In genomic region chr9:16676547-16676946, GRCh38 we compare ENCODE assay signal across 21 cellular contexts.
DNase-seq lines count a peak whose midpoint lies in the region; ATAC-seq, FAIRE-seq and TF ChIP-seq lines count a peak whose summit lies in the region.
"Had no signal": no experiment of that assay in that cellular context is flagged by ENCODE, and none has a peak within 500 bp of the region (broad histone marks: within the 10 kb centered on the region; RNA-seq: fewer than 3 reads in every experiment).

No MANE protein-coding gene starts in this region.

- intact Hi-C loops in CD14-positive monocyte (cut with micrococcal nuclease), result no loop called here

- H3K4me3 ChIP-seq in A549, result no peak overlapping the region
- H3K4me3 ChIP-seq: BLaER1 had no signal

- no peak for DNase-seq in A549 (ENCODE audit: low read depth in 1 of 2, low spot score in 1 of 2)
- no peak for DNase-seq in WTC11 (ENCODE audit: low spot score)
- DNase-seq in osteocyte (ENCODE audit: extremely low spot score, unreplicated experiment), result no peak
- no peak for DNase-seq in NCI-H1105 (lab: John Stamatoyannopoulos, UW)
- DNase-seq in CD14-positive monocyte (ENCODE audit: low spot score), result no peak
- no peak for DNase-seq in DMS 273 (lab: John Stamatoyannopoulos, UW; ENCODE audit: unreplicated experiment)
- DNase-seq: ACHN; BE2C; C1 segment of cervical spinal cord; Caco-2; Calu3; CD4-positive, alpha-beta T cell; CD8-positive, alpha-beta T cell; DMS 273 treated with DMSO at 0.1 percent for 48 hours; DMS79 treated with DMSO at 0.1 percent for 48 hours; GF-D8 had no signal

- TF ChIP-seq EP300 in A549 (IDR thresholded peaks at IDR 0.05), result no peak

- H3K27ac ChIP-seq in A549, result no peak overlapping the region
- H3K27ac ChIP-seq: 22Rv1, BLaER1 had no signal

- FAIRE-seq in A549 (lab: Jason Lieb, UNC) (peak; percentile 23), endometrium (lab: Jason Lieb, UNC) (peak; percentile 94)
- FAIRE-seq: D721Med, GM12891 had no signal

- 92% methylated on average over 4 of the region's 4 CpGs for WGBS in A549 (ENCODE audit: missing lambda C conversion rate)

- no peak for TF ChIP-seq RAD21 in A549 (conservative IDR thresholded peaks at IDR 0.05 in 1 of 2, IDR thresholded peaks at IDR 0.05 in 1 of 2)

- CTCF ChIA-PET in A549 (lab: Yijun Ruan, JAX), result interaction anchor here (1.7 kb wide), 1 partner anchor 10 kb away, joined by 5 read pairs; no protein-coding TSS in a partner anchor
- CTCF ChIA-PET in WTC11 (lab: Charles Lee), result no interaction called here

- TF ChIP-seq CTCF in A549 (IDR thresholded peaks at IDR 0.05) (no peak), WTC11 (IDR thresholded peaks at IDR 0.05) (no peak), osteocyte (IDR thresholded peaks at IDR 0.05) (no peak), CD14-positive monocyte (IDR thresholded peaks at IDR 0.05) (no peak)

- POLR2A ChIA-PET in A549 (lab: Yijun Ruan, JAX) (no interaction called here), WTC11 (lab: Charles Lee) (no interaction called here)

- H3K27me3 Mint-ChIP-seq in WTC11 (ENCODE audit: low read depth) (no peaks in the 10 kb centered on the region), osteocyte (ENCODE audit: unreplicated experiment) (no peaks in the 10 kb centered on the region), CD14-positive monocyte (ENCODE audit: low read depth in 3 of 3) (peaks cover 0 to 1% (median 0%) of the 10 kb centered on the region in 3 donors)
- H3K27me3 Mint-ChIP-seq: CD4-positive, alpha-beta T cell had no signal

- H3K9me3 ChIP-seq in A549, result no peaks in the 10 kb centered on the region
- H3K9me3 ChIP-seq: BE2C, BLaER1, Caco-2 had no signal

- H3K36me3 Mint-ChIP-seq in WTC11 (no peaks in the 10 kb centered on the region), osteocyte (ENCODE audit: unreplicated experiment) (peaks cover 3% of the 10 kb centered on the region), CD14-positive monocyte (no peaks in the 10 kb centered on the region)
- H3K36me3 Mint-ChIP-seq: CD8-positive, alpha-beta T cell had no signal

- H3K4me2 ChIP-seq in A549, result no peak overlapping the region
- H3K4me2 ChIP-seq: BLaER1 had no signal

- no peaks in the 10 kb centered on the region for H3K9me3 Mint-ChIP-seq in WTC11
- H3K9me3 Mint-ChIP-seq in osteocyte (ENCODE audit: unreplicated experiment), result no peaks in the 10 kb centered on the region
- H3K9me3 Mint-ChIP-seq in CD14-positive monocyte, result no peaks in the 10 kb centered on the region
- H3K9me3 Mint-ChIP-seq: CD4-positive, alpha-beta T cell; CD8-positive, alpha-beta T cell had no signal

- 0 out of 2 replicates have a peak overlapping the region, but pooled peaks have one; percentile 51 for H3K27ac Mint-ChIP-seq in WTC11
- H3K27ac Mint-ChIP-seq in osteocyte (ENCODE audit: unreplicated experiment), result peak overlapping the region; percentile 25
- H3K27ac Mint-ChIP-seq in CD14-positive monocyte, result no peak overlapping the region
- H3K27ac Mint-ChIP-seq: CD4-positive, alpha-beta T cell; CD8-positive, alpha-beta T cell had no signal

- ATAC-seq in A549 (no peak), WTC11 (no peak)
- ATAC-seq: CD8-positive, alpha-beta T cell had no signal

- peaks cover 4% of the 10 kb centered on the region; the same call in 2 of the 3 replicates for H3K4me1 ChIP-seq in A549
- H3K4me1 ChIP-seq: BE2C, Caco-2 had no signal

- H3K4me1 Mint-ChIP-seq in WTC11 (peaks cover 34% of the 10 kb centered on the region), osteocyte (ENCODE audit: unreplicated experiment) (peaks cover 72% of the 10 kb centered on the region), CD14-positive monocyte (no peaks in the 10 kb centered on the region)

- H3K4me3 Mint-ChIP-seq in WTC11, result no peak overlapping the region
- no peak overlapping the region for H3K4me3 Mint-ChIP-seq in osteocyte (ENCODE audit: unreplicated experiment)
- no peak overlapping the region for H3K4me3 Mint-ChIP-seq in CD14-positive monocyte
- H3K4me3 Mint-ChIP-seq: CD4-positive, alpha-beta T cell; CD8-positive, alpha-beta T cell had no signal

- no peak for TF ChIP-seq POLR2A in A549 (IDR thresholded peaks at IDR 0.05; ENCODE audit: low read length)

TF ChIP-seq in A549, 52 proteins besides CTCF, POLR2A, EP300 and RAD21:
- TF ChIP-seq MAX (IDR thresholded peaks at IDR 0.05) (no peak), KDM1A (IDR thresholded peaks at IDR 0.05; ENCODE audit: low read depth) (no peak), MAFK (IDR thresholded peaks at IDR 0.05; ENCODE audit: partially characterized antibody) (no peak), RFX5 (IDR thresholded peaks at IDR 0.05) (no peak), CBX2 (IDR thresholded peaks at IDR 0.05; ENCODE audit: borderline replicate concordance, low read depth) (no peak), CBX8 (IDR thresholded peaks at IDR 0.05) (no peak), FOXS1 (CRISPR knock-in tag; IDR thresholded peaks at IDR 0.05) (no peak), HEYL (CRISPR knock-in tag; IDR thresholded peaks at IDR 0.05) (no peak), E2F6 (IDR thresholded peaks at IDR 0.05; ENCODE audit: borderline replicate concordance, low read depth) (no peak)

TF ChIP-seq in WTC11, 78 proteins besides CTCF, POLR2A, EP300 and RAD21:
- TF ChIP-seq E2F5 (CRISPR knock-in tag; IDR thresholded peaks at IDR 0.05), result no peak
- no peak for TF ChIP-seq ZNF138 (CRISPR knock-in tag; conservative IDR thresholded peaks at IDR 0.05)
- TF ChIP-seq PRRX2 (CRISPR knock-in tag; IDR thresholded peaks at IDR 0.05), result no peak
- TF ChIP-seq ZMAT4 (CRISPR knock-in tag; IDR thresholded peaks at IDR 0.05), result no peak
- no peak for TF ChIP-seq CBFB (CRISPR knock-in tag; IDR thresholded peaks at IDR 0.05; ENCODE audit: low read depth)
- no peak for TF ChIP-seq MYBL2 (CRISPR knock-in tag; IDR thresholded peaks at IDR 0.05)
- no peak for TF ChIP-seq TP53 (CRISPR knock-in tag; IDR thresholded peaks at IDR 0.05)

Comparison
In these comparisons a context has a peak if more than half of its experiments do, and no peak if none do; other contexts are left out.
1. H3K27ac Mint-ChIP-seq: peak in WTC11 (single experiment) and osteocyte (single experiment); none in CD14-positive monocyte (0 of 7).